8 cellular contexts compared by ENCODE assay signal in genomic region chr5:135457424-135458071, GRCh38. TPM values are rescaled to one million over a fixed set of nuclear protein-coding genes. Genes with fewer than 3 reads are reported as not detected.
DNase-seq lines count a peak whose midpoint lies in the region; ATAC-seq and TF ChIP-seq lines count a peak whose summit lies in the region.

No MANE protein-coding gene starts in this region.

- H3K4me1 ChIP-seq in right lobe of liver: no peaks in the 10 kb centered on the region

- no peaks in the 10 kb centered on the region for H3K36me3 Mint-ChIP-seq in activated B cell treated with CpG ODN at 0.5 μM for 24 hours (ENCODE audit: low read depth)

- CTCF ChIA-PET in activated B cell treated with CpG ODN at 0.5 μM for 24 hours (lab: Charles Lee): interaction anchor here (1.2 to 3.6 kb wide), 10 partner anchors 8 to 116 kb away, joined by 3 to 19 read pairs (median 6); partner anchors contain the start of gene DCANP1

- no peak overlapping the region for H3K27ac Mint-ChIP-seq in activated B cell treated with CpG ODN at 0.5 μM for 24 hours

- TF ChIP-seq CTCF in activated B cell treated with CpG ODN at 0.5 μM for 24 hours (IDR thresholded peaks at IDR 0.05) (no peak), right lobe of liver (IDR thresholded peaks at IDR 0.05) (peak; percentile 57 to 94 (median 86))

- H3K4me1 Mint-ChIP-seq in activated B cell treated with CpG ODN at 0.5 μM for 24 hours: no peaks in the 10 kb centered on the region

- H3K9me3 Mint-ChIP-seq in activated B cell treated with CpG ODN at 0.5 μM for 24 hours: no peaks in the 10 kb centered on the region

- no peak overlapping the region for H3K4me3 Mint-ChIP-seq in activated B cell treated with CpG ODN at 0.5 μM for 24 hours

- no peaks in the 10 kb centered on the region for H3K27me3 ChIP-seq in right lobe of liver

- POLR2A ChIA-PET in activated B cell treated with CpG ODN at 0.5 μM for 24 hours (lab: Charles Lee): no interaction called here

- no peaks in the 10 kb centered on the region for H3K9me3 ChIP-seq in right lobe of liver

- peaks cover 24% of the 10 kb centered on the region for H3K27me3 Mint-ChIP-seq in activated B cell treated with CpG ODN at 0.5 μM for 24 hours

- no peaks in the 10 kb centered on the region for H3K36me3 ChIP-seq in right lobe of liver

- intact Hi-C loops in activated B cell treated with CpG ODN at 0.5 μM for 24 hours (cut with micrococcal nuclease): loop anchor here (2.0 kb wide), 1 partner anchor 755 kb away; no protein-coding TSS in a partner anchor
- intact Hi-C loops in right lobe of liver (cut with DNase I): no loop called here

- 7% methylated on average over 5 of the region's 9 CpGs for WGBS in right lobe of liver (ENCODE audit: insufficient coverage, low coverage, low lambda C conversion rate, missing lambda C conversion rate)

- no peak for TF ChIP-seq POLR2A in right lobe of liver (IDR thresholded peaks at IDR 0.05)

- no peak overlapping the region for H3K4me3 ChIP-seq in right lobe of liver

- H3K27ac ChIP-seq in right lobe of liver: no peak overlapping the region

- DNase-seq in NCI-H1436 (lab: John Stamatoyannopoulos, UW) (peak; percentile 64), NCI-H1436 treated with DMSO at 0.1 percent for 48 hours (lab: John Stamatoyannopoulos, UW) (no peak), NCI-H2029 (lab: John Stamatoyannopoulos, UW) (peak; percentile 55), activated B cell treated with CpG ODN at 0.5 μM for 24 hours (peak; percentile 27), cerebellum (ENCODE audit: low spot score) (peak; percentile 69), right lobe of liver (peak; percentile 73 to 77 (median 74))
- peak; percentile 18 for DNase-seq in stimulated activated CD8-positive, alpha-beta memory T cell treated with anti-CD3 and anti-CD28 coated beads, Interleukin-12 subunit alpha, Interleukin-12 subunit beta, amount 100 ng/mL, for 4 hours (ENCODE audit: low read depth)

- ATAC-seq in HG02678 (IDR thresholded peaks at IDR 0.05; ENCODE audit: unreplicated experiment) (peak; percentile 50), activated B cell treated with CpG ODN at 0.5 μM for 24 hours (ENCODE audit: low read depth) (peak; percentile 42), right lobe of liver (peak; percentile 83 to 90 (median 88))

RNA-seq across cellular contexts. Expression of gene TIFAB, which starts 5.4 kb away (rescaled TPM):
- total RNA-seq in activated B cell treated with CpG ODN at 0.5 μM for 24 hours (not detected in 2 replicates), cerebellum (not detected), right lobe of liver (under 1 TPM in 2 of 6 experiments, not detected in 4; 0.05 to 0.09 TPM)

RNA-seq across cellular contexts. Expression of gene DCANP1, which starts 10.4 kb away (rescaled TPM):
- total RNA-seq in activated B cell treated with CpG ODN at 0.5 μM for 24 hours: not detected in 2 replicates
- not detected for total RNA-seq in cerebellum
- total RNA-seq in right lobe of liver: not detected

RNA-seq across cellular contexts. Expression of gene MACROH2A1, which starts 58.5 kb away (rescaled TPM):
- total RNA-seq in activated B cell treated with CpG ODN at 0.5 μM for 24 hours (115 and 125 TPM in 2 replicates), cerebellum (142 TPM), right lobe of liver (100 to 1,000 TPM in 2 of 6 experiments, 10 to 100 TPM in 4; 40.0 to 113 (median 51.6) TPM)
